Comparison of ENCODE assay signal across 1 cellular context in the genomic region with DNA sequence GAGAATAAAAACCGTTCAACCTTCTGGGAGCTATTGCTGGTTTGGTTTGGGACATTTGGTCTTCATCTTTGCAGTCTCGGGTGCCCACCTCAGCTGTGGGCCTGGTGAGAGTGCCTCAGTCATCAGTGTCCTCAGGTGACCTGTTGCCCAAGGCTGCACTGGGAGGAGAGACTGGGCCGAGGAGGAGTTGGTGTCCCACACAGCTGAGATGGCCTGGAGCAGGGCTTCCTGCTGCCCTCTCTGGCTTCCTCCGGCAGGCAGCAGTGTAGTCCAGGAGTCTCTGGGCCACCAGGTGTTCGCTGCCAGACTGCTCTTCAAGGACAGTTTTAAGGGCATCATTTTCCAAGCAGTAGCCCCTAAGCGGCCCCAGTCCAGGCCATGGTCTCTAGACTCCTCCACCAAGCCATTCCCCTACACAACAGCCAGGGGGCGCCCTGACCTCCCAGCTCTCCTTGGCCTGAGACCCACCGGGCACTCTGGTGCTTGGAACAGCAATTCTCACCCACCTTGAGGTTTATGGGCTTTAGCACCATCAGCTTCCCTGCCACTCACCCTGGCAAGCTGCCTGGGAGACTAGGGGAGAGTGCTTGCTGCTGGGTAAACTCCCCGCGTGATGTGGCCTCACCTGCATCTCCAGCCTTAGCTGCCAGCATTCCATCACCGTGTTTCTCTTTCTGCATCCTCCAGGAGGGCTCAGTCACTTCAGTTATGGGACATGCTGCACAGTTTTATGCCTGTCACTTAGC.
TF ChIP-seq lines count a peak whose summit lies in the region.

No MANE protein-coding gene starts in this region.

TF ChIP-seq in HEK293, 187 proteins besides CTCF, POLR2A, EP300 and RAD21 (continued from another document):
- TF ChIP-seq, protein P1, sequence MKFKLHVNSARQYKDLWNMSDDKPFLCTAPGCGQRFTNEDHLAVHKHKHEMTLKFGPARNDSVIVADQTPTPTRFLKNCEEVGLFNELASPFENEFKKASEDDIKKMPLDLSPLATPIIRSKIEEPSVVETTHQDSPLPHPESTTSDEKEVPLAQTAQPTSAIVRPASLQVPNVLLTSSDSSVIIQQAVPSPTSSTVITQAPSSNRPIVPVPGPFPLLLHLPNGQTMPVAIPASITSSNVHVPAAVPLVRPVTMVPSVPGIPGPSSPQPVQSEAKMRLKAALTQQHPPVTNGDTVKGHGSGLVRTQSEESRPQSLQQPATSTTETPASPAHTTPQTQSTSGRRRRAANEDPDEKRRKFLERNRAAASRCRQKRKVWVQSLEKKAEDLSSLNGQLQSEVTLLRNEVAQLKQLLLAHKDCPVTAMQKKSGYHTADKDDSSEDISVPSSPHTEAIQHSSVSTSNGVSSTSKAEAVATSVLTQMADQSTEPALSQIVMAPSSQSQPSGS (tag by site-specific recombination; IDR thresholded peaks at IDR 0.05; ENCODE audit: low read depth) = no peak
- TF ChIP-seq ZNF404 (tag by site-specific recombination; IDR thresholded peaks at IDR 0.05) (no peak), ZNF585B (tag by site-specific recombination; IDR thresholded peaks at IDR 0.05) (no peak), HOXC10 (CRISPR knock-in tag; IDR thresholded peaks at IDR 0.05) (no peak), ZNF629 (tag by site-specific recombination; IDR thresholded peaks at IDR 0.05) (no peak), RBAK (tag by site-specific recombination; IDR thresholded peaks at IDR 0.05) (no peak), ZFP69B (tag by site-specific recombination; IDR thresholded peaks at IDR 0.05) (no peak), ZNF660 (tag by site-specific recombination; IDR thresholded peaks at IDR 0.05) (no peak), GLIS1 (tag by site-specific recombination; IDR thresholded peaks at IDR 0.05) (peak; percentile 24; the same call in 1 of the 2 replicates), ZNF324 (tag by site-specific recombination; IDR thresholded peaks at IDR 0.05) (no peak), ZNF830 (tag by site-specific recombination; IDR thresholded peaks at IDR 0.05; ENCODE audit: low read depth) (no peak), ZNF311 (tag by site-specific recombination; IDR thresholded peaks at IDR 0.05; ENCODE audit: borderline replicate concordance) (no peak), SCRT2 (tag by site-specific recombination; IDR thresholded peaks at IDR 0.05) (peak; percentile 91), ZNF521 (tag by site-specific recombination; IDR thresholded peaks at IDR 0.05) (no peak), BCL11A (tag by site-specific recombination; IDR thresholded peaks at IDR 0.05; ENCODE audit: low read depth) (no peak), ZNF157 (tag by site-specific recombination; IDR thresholded peaks at IDR 0.05) (no peak), ZNF501 (tag by site-specific recombination; IDR thresholded peaks at IDR 0.05) (no peak)
- TF ChIP-seq, protein P2, sequence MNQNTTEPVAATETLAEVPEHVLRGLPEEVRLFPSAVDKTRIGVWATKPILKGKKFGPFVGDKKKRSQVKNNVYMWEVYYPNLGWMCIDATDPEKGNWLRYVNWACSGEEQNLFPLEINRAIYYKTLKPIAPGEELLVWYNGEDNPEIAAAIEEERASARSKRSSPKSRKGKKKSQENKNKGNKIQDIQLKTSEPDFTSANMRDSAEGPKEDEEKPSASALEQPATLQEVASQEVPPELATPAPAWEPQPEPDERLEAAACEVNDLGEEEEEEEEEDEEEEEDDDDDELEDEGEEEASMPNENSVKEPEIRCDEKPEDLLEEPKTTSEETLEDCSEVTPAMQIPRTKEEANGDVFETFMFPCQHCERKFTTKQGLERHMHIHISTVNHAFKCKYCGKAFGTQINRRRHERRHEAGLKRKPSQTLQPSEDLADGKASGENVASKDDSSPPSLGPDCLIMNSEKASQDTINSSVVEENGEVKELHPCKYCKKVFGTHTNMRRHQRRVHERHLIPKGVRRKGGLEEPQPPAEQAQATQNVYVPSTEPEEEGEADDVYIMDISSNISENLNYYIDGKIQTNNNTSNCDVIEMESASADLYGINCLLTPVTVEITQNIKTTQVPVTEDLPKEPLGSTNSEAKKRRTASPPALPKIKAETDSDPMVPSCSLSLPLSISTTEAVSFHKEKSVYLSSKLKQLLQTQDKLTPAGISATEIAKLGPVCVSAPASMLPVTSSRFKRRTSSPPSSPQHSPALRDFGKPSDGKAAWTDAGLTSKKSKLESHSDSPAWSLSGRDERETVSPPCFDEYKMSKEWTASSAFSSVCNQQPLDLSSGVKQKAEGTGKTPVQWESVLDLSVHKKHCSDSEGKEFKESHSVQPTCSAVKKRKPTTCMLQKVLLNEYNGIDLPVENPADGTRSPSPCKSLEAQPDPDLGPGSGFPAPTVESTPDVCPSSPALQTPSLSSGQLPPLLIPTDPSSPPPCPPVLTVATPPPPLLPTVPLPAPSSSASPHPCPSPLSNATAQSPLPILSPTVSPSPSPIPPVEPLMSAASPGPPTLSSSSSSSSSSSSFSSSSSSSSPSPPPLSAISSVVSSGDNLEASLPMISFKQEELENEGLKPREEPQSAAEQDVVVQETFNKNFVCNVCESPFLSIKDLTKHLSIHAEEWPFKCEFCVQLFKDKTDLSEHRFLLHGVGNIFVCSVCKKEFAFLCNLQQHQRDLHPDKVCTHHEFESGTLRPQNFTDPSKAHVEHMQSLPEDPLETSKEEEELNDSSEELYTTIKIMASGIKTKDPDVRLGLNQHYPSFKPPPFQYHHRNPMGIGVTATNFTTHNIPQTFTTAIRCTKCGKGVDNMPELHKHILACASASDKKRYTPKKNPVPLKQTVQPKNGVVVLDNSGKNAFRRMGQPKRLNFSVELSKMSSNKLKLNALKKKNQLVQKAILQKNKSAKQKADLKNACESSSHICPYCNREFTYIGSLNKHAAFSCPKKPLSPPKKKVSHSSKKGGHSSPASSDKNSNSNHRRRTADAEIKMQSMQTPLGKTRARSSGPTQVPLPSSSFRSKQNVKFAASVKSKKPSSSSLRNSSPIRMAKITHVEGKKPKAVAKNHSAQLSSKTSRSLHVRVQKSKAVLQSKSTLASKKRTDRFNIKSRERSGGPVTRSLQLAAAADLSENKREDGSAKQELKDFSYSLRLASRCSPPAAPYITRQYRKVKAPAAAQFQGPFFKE (tag by site-specific recombination; IDR thresholded peaks at IDR 0.05; ENCODE audit: borderline replicate concordance) = no peak
- TF ChIP-seq, protein P3, sequence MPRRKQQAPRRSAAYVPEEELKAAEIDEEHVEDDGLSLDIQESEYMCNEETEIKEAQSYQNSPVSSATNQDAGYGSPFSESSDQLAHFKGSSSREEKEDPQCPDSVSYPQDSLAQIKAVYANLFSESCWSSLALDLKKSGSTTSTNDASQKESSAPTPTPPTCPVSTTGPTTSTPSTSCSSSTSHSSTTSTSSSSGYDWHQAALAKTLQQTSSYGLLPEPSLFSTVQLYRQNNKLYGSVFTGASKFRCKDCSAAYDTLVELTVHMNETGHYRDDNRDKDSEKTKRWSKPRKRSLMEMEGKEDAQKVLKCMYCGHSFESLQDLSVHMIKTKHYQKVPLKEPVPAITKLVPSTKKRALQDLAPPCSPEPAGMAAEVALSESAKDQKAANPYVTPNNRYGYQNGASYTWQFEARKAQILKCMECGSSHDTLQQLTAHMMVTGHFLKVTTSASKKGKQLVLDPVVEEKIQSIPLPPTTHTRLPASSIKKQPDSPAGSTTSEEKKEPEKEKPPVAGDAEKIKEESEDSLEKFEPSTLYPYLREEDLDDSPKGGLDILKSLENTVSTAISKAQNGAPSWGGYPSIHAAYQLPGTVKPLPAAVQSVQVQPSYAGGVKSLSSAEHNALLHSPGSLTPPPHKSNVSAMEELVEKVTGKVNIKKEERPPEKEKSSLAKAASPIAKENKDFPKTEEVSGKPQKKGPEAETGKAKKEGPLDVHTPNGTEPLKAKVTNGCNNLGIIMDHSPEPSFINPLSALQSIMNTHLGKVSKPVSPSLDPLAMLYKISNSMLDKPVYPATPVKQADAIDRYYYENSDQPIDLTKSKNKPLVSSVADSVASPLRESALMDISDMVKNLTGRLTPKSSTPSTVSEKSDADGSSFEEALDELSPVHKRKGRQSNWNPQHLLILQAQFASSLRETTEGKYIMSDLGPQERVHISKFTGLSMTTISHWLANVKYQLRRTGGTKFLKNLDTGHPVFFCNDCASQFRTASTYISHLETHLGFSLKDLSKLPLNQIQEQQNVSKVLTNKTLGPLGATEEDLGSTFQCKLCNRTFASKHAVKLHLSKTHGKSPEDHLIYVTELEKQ (tag by site-specific recombination; IDR thresholded peaks at IDR 0.05; ENCODE audit: borderline replicate concordance) = no peak
- TF ChIP-seq, protein P4, sequence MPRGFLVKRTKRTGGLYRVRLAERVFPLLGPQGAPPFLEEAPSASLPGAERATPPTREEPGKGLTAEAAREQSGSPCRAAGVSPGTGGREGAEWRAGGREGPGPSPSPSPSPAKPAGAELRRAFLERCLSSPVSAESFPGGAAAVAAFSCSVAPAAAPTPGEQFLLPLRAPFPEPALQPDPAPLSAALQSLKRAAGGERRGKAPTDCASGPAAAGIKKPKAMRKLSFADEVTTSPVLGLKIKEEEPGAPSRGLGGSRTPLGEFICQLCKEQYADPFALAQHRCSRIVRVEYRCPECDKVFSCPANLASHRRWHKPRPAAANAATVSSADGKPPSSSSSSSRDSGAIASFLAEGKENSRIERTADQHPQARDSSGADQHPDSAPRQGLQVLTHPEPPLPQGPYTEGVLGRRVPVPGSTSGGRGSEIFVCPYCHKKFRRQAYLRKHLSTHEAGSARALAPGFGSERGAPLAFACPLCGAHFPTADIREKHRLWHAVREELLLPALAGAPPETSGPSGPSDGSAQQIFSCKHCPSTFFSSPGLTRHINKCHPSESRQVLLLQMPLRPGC (tag by site-specific recombination; IDR thresholded peaks at IDR 0.05) = no peak
- TF ChIP-seq, protein P5, sequence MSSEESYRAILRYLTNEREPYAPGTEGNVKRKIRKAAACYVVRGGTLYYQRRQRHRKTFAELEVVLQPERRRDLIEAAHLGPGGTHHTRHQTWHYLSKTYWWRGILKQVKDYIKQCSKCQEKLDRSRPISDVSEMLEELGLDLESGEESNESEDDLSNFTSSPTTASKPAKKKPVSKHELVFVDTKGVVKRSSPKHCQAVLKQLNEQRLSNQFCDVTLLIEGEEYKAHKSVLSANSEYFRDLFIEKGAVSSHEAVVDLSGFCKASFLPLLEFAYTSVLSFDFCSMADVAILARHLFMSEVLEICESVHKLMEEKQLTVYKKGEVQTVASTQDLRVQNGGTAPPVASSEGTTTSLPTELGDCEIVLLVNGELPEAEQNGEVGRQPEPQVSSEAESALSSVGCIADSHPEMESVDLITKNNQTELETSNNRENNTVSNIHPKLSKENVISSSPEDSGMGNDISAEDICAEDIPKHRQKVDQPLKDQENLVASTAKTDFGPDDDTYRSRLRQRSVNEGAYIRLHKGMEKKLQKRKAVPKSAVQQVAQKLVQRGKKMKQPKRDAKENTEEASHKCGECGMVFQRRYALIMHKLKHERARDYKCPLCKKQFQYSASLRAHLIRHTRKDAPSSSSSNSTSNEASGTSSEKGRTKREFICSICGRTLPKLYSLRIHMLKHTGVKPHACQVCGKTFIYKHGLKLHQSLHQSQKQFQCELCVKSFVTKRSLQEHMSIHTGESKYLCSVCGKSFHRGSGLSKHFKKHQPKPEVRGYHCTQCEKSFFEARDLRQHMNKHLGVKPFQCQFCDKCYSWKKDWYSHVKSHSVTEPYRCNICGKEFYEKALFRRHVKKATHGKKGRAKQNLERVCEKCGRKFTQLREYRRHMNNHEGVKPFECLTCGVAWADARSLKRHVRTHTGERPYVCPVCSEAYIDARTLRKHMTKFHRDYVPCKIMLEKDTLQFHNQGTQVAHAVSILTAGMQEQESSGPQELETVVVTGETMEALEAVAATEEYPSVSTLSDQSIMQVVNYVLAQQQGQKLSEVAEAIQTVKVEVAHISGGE (tag by site-specific recombination; conservative IDR thresholded peaks at IDR 0.05; ENCODE audit: low read depth) = no peak
- TF ChIP-seq, protein P6, sequence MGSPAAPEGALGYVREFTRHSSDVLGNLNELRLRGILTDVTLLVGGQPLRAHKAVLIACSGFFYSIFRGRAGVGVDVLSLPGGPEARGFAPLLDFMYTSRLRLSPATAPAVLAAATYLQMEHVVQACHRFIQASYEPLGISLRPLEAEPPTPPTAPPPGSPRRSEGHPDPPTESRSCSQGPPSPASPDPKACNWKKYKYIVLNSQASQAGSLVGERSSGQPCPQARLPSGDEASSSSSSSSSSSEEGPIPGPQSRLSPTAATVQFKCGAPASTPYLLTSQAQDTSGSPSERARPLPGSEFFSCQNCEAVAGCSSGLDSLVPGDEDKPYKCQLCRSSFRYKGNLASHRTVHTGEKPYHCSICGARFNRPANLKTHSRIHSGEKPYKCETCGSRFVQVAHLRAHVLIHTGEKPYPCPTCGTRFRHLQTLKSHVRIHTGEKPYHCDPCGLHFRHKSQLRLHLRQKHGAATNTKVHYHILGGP (tag by site-specific recombination; IDR thresholded peaks at IDR 0.05) = no peak
- TF ChIP-seq, protein P7, sequence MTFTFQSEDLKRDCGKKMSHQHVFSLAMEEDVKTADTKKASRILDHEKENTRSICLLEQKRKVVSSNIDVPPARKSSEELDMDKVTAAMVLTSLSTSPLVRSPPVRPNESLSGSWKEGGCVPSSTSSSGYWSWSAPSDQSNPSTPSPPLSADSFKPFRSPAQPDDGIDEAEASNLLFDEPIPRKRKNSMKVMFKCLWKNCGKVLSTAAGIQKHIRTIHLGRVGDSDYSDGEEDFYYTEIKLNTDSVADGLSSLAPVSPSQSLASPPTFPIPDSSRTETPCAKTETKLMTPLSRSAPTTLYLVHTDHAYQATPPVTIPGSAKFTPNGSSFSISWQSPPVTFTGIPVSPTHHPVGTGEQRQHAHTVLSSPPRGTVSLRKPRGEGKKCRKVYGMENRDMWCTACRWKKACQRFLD (tag by site-specific recombination; IDR thresholded peaks at IDR 0.05) = no peak
